8 cellular contexts compared by ENCODE assay signal in genomic region chr9:135086597-135087488, GRCh38. TPM values are rescaled to one million over a fixed set of nuclear protein-coding genes. Genes with fewer than 3 reads are reported as not detected.
A peak's percentile ranks its signal among the peaks of the same experiment; 100 is the strongest.
DNase-seq lines count a peak whose midpoint lies in the region; ATAC-seq and TF ChIP-seq lines count a peak whose summit lies in the region.
"Had no signal": no experiment of that assay in that cellular context is flagged by ENCODE, and none has a peak within 500 bp of the region (broad histone marks: within the 10 kb centered on the region; RNA-seq: fewer than 3 reads in every experiment).

No MANE protein-coding gene starts in this region.

- CTCF ChIA-PET in PC-3 (lab: Charles Lee) = no interaction called here

- H3K27ac Mint-ChIP-seq in nephron progenitor cell = no peak overlapping the region

- POLR2A ChIA-PET in PC-3 (lab: Charles Lee; ENCODE audit: unreplicated experiment) = interaction anchor here (0.5 kb wide), 1 partner anchor 856 kb away, joined by 6 read pairs; no protein-coding TSS in a partner anchor

- H4K20me1 ChIP-seq in PC-3 (ENCODE audit: low read length) (no peaks in the 10 kb centered on the region), neural cell (ENCODE audit: insufficient read depth) (peaks cover 4% of the 10 kb centered on the region)

- H3K9ac ChIP-seq in PC-3 (ENCODE audit: low read length) (no peak overlapping the region), neural cell (ENCODE audit: low read length) (no peak overlapping the region)

- no peak overlapping the region for H3K4me3 Mint-ChIP-seq in nephron progenitor cell

- peaks cover 8% of the 10 kb centered on the region for H3K4me1 Mint-ChIP-seq in nephron progenitor cell

- H3K27ac ChIP-seq in PC-3 (ENCODE audit: low read length) = no peak overlapping the region
- peak overlapping the region in 2 of 4 donors; percentile 36 to 54 for H3K27ac ChIP-seq in esophagus squamous epithelium
- no peak overlapping the region for H3K27ac ChIP-seq in neural cell (ENCODE audit: low read length)
- H3K27ac ChIP-seq in transverse colon = peak overlapping the region in 1 of 4 donors; percentile 21
- H3K27ac ChIP-seq: foreskin keratinocyte had no signal

- no peak for TF ChIP-seq EP300 in neural cell (conservative IDR thresholded peaks at IDR 0.05; ENCODE audit: poor library complexity, severe bottlenecking)
- no peak for TF ChIP-seq EP300 in transverse colon (IDR thresholded peaks at IDR 0.05; ENCODE audit: low read depth)

- WGBS in esophagus squamous epithelium, 2 donors = 3 to 34% methylated on average over 6 to 13 of the region's 61 CpGs
- WGBS in transverse colon (ENCODE audit: low coverage in 1 of 2), 2 donors = 19% methylated on average over 21 of the region's 61 CpGs; no CpG with 5 or more reads in 1 of the 2 donors

- in situ Hi-C loops in transverse colon (cut with MboI; ENCODE audit: low pct_ligation_motif_present in 1 of 4, low pct_unique_long_range_greater_than_20kb in 1 of 4, low sequenced_read_pairs in 3 of 4) = loop anchor here (10.0 to 25.0 kb wide), 3 partner anchors 250 to 325 kb away; no protein-coding TSS in a partner anchor

- intact Hi-C loops in PC-3 (cut with micrococcal nuclease) (no loop called here), esophagus squamous epithelium (cut with DNase I) (loop anchor here (2.0 to 5.0 kb wide), 2 partner anchors 258 to 325 kb away; no protein-coding TSS in a partner anchor), transverse colon (cut with DNase I; ENCODE audit: low total_unique reads) (loop anchor here (2.0 to 5.0 kb wide), 2 partner anchors 255 to 326 kb away; no protein-coding TSS in a partner anchor)

- H3K27me3 Mint-ChIP-seq in nephron progenitor cell (ENCODE audit: low read depth, poor library complexity) = peaks cover 81% of the 10 kb centered on the region

- H3K36me3 ChIP-seq in PC-3 (ENCODE audit: low read depth, low read length) = no peaks in the 10 kb centered on the region
- H3K36me3 ChIP-seq in esophagus squamous epithelium = no peaks in the 10 kb centered on the region
- no peaks in the 10 kb centered on the region for H3K36me3 ChIP-seq in neural cell (ENCODE audit: insufficient read depth, low read length)
- no peaks in the 10 kb centered on the region for H3K36me3 ChIP-seq in transverse colon

- BruUV-seq in PC-3 (replicated peaks; lab: Mats Ljungman, UMichigan) = no TSS peak

- TF ChIP-seq POLR2A in esophagus squamous epithelium (IDR thresholded peaks at IDR 0.05) = no peak
- no peak for TF ChIP-seq POLR2A in transverse colon (IDR thresholded peaks at IDR 0.05)

- H3K9me2 ChIP-seq in PC-3 (replicated peaks; ENCODE audit: low read length) (no peaks in the 10 kb centered on the region), neural cell (ENCODE audit: insufficient read depth, low read length) (no peaks in the 10 kb centered on the region)

- H3K36me3 Mint-ChIP-seq in nephron progenitor cell (ENCODE audit: low read depth) = no peaks in the 10 kb centered on the region

- no peaks in the 10 kb centered on the region for H3K4me1 ChIP-seq in PC-3 (ENCODE audit: insufficient read depth, low read length)
- peaks cover 17 to 51% (median 22%) of the 10 kb centered on the region in 3 donors for H3K4me1 ChIP-seq in esophagus squamous epithelium
- H3K4me1 ChIP-seq in transverse colon = peaks cover 10 to 33% (median 16%) of the 10 kb centered on the region in 4 donors
- H3K4me1 ChIP-seq: foreskin keratinocyte had no signal

- no peak for TF ChIP-seq CTCF in PC-3 (conservative IDR thresholded peaks at IDR 0.05; ENCODE audit: low read depth, low read length)
- no peak for TF ChIP-seq CTCF in esophagus squamous epithelium (IDR thresholded peaks at IDR 0.05)
- TF ChIP-seq CTCF in neural cell (IDR thresholded peaks at IDR 0.05; ENCODE audit: poor library complexity, severe bottlenecking) = no peak
- peak in 1 of 5 experiments; percentile 45 for TF ChIP-seq CTCF in transverse colon (IDR thresholded peaks at IDR 0.05)
- no peak for TF ChIP-seq CTCF in nephron progenitor cell (IDR thresholded peaks at IDR 0.05)

- DNase-seq in PC-3 (no peak), esophagus squamous epithelium (lab: John Stamatoyannopoulos, UW) (no peak), transverse colon (no peak), nephron progenitor cell (no peak)

- no peak for TF ChIP-seq RAD21 in neural cell (conservative IDR thresholded peaks at IDR 0.05)

- no peak for ATAC-seq in PC-3
- no peak for ATAC-seq in HG03108 (IDR thresholded peaks at IDR 0.05; ENCODE audit: unreplicated experiment)
- no peak for ATAC-seq in HG03571 (IDR thresholded peaks at IDR 0.05; ENCODE audit: unreplicated experiment)

- H3K79me2 ChIP-seq in PC-3 (ENCODE audit: low read length) (no peaks in the 10 kb centered on the region), neural cell (replicated peaks; ENCODE audit: insufficient read depth, low read length) (no peaks in the 10 kb centered on the region)

- H3K9me3 Mint-ChIP-seq in nephron progenitor cell = no peaks in the 10 kb centered on the region

- H3K9me3 ChIP-seq in PC-3 (ENCODE audit: low read length) (no peaks in the 10 kb centered on the region), esophagus squamous epithelium (no peaks in the 10 kb centered on the region), neural cell (ENCODE audit: low read length) (peaks cover 2% of the 10 kb centered on the region), transverse colon (no peaks in the 10 kb centered on the region)

- H2AFZ ChIP-seq in PC-3 (ENCODE audit: low read length) (peak overlapping the region; percentile 63; the same call in 1 of the 2 replicates), neural cell (ENCODE audit: low read depth, low read length) (no peak overlapping the region)

- no peaks in the 10 kb centered on the region for H3F3A ChIP-seq in PC-3 (ENCODE audit: low read length, unreplicated experiment)
- H3F3A ChIP-seq in neural cell (ENCODE audit: insufficient read depth, low read length, poor library complexity, severe bottlenecking) = no peaks in the 10 kb centered on the region

- H3K4me2 ChIP-seq in PC-3 (ENCODE audit: low read length) = peak overlapping the region; percentile 69
- H3K4me2 ChIP-seq in neural cell (ENCODE audit: low read length) = no peak overlapping the region

- peaks cover 13% of the 10 kb centered on the region; the same call in 1 of the 2 replicates for H3K27me3 ChIP-seq in PC-3 (ENCODE audit: low read length)
- H3K27me3 ChIP-seq in esophagus squamous epithelium = peaks cover 9 to 86% (median 11%) of the 10 kb centered on the region in 4 donors
- H3K27me3 ChIP-seq in neural cell (ENCODE audit: insufficient read depth, low read depth, low read length) = peaks cover 34% of the 10 kb centered on the region
- H3K27me3 ChIP-seq in transverse colon = peaks cover 34% of the 10 kb centered on the region

- H3K4me3 ChIP-seq in PC-3 (ENCODE audit: low read length) (no peak overlapping the region), esophagus squamous epithelium (peak overlapping the region in 3 of 4 donors; percentile 4 to 68 (median 50)), neural cell (ENCODE audit: low read length) (peak overlapping the region; percentile 55), transverse colon (peak overlapping the region in 3 of 4 donors; percentile 8 to 47 (median 19))

TF ChIP-seq in neural cell, 6 proteins besides CTCF, POLR2A, EP300 and RAD21:
- TF ChIP-seq TAF1 (IDR thresholded peaks at IDR 0.05; ENCODE audit: low read depth) = no peak
- TF ChIP-seq REST (IDR thresholded peaks at IDR 0.05; ENCODE audit: borderline replicate concordance) = no peak
- TF ChIP-seq POLR2AphosphoS5 (IDR thresholded peaks at IDR 0.05) = no peak
- no peak for TF ChIP-seq SMC3 (conservative IDR thresholded peaks at IDR 0.05; ENCODE audit: poor library complexity)
- TF ChIP-seq MXI1 (conservative IDR thresholded peaks at IDR 0.05; ENCODE audit: poor library complexity, severe bottlenecking) = no peak
- no peak for TF ChIP-seq EZH2 (IDR thresholded peaks at IDR 0.05; ENCODE audit: borderline replicate concordance, insufficient read depth, low read length, poor library complexity, severe bottlenecking)

RNA-seq across cellular contexts. Expression of gene OLFM1, which starts 0.6 kb away (rescaled TPM):
- total RNA-seq in PC-3 (2014; rRNA removed) (0.44 TPM in 1 of 2 replicates, not detected in the other), esophagus squamous epithelium (10 to 100 TPM in 2 of 4 donors, 1 to 10 TPM in 1, under 1 TPM in 1; 0.64 to 17.5 (median 10.9) TPM), transverse colon (1 to 10 TPM in 3 of 4 donors, not detected in 1; 3.7 to 7.8 (median 4.0) TPM)
- polyA plus RNA-seq in neural cell = 102 and 134 TPM in 2 replicates
- 59.6 and 74.2 TPM in 2 replicates for polyA minus RNA-seq in neural cell
